1 cellular context compared by ENCODE assay signal in the genomic region with DNA sequence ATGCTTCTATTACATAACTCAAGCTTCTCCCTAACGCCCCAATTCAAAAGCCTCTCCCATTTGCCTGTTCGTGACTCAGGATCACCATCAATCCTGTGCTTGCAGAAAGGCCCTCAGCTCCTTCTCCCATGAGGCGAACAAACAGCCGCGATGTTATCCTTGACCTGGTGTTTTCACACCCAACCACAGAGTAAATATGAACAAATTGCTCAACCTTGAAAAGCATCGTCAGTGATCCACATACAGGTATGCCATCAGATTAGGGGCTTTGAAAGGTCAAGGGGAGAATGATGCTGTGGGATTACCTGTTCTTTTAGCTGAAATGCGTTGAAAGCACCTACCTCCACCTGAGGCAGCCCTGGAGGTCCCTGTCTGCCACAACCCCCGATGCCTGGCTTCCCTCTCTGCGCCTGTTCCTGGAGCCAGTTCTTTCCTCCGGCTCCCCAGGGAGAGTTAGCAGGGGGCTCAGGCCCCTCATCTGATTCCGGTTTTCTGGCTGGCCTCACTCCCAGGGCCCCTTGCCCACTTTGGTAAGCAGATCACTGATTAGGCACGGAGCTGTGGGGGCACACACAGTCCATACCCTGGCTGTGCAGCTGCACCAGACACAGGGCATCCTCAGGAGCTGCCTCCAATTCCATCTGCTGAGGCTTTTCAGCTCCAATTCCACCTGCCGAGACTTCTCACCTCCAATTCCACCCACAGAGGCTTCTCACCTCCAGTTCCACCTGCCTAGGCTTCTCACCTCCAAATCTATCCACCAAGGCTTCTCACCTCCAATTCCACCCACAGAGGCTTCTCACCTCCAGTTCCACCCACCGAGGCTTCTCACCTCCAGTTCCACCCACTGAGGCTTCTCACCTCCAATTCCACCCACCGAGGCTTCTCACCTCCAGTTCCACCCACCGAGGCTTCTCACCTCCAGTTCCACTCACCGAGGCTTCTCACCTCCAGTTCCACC.
TF ChIP-seq lines count a peak whose summit lies in the region.

No MANE protein-coding gene starts in this region.

TF ChIP-seq in HepG2, 621 proteins besides CTCF, POLR2A, EP300 and RAD21 (continued from another document and continues in another):
- peak; percentile 68; the same call in 1 of the 2 replicates for TF ChIP-seq ZNF747 (CRISPR knock-in tag; IDR thresholded peaks at IDR 0.05; ENCODE audit: borderline replicate concordance)
- TF ChIP-seq ZNF280B (CRISPR knock-in tag; IDR thresholded peaks at IDR 0.05; ENCODE audit: borderline replicate concordance), result no peak
- peak; percentile 89; the same call in 1 of the 2 replicates for TF ChIP-seq FOXJ3 (CRISPR knock-in tag; IDR thresholded peaks at IDR 0.05; ENCODE audit: borderline replicate concordance)
- TF ChIP-seq SRSF9 (IDR thresholded peaks at IDR 0.05; ENCODE audit: borderline replicate concordance, insufficient read depth, low read depth, low read length, poor library complexity, severe bottlenecking), result no peak
- no peak for TF ChIP-seq ZNF230 (CRISPR knock-in tag; IDR thresholded peaks at IDR 0.05)
- TF ChIP-seq ZNF225 (CRISPR knock-in tag; IDR thresholded peaks at IDR 0.05), result no peak
- no peak for TF ChIP-seq ZNF260 (CRISPR knock-in tag; IDR thresholded peaks at IDR 0.05; ENCODE audit: borderline replicate concordance, low read depth)
- peak; percentile 55; the same call in 1 of the 2 replicates for TF ChIP-seq POGZ (CRISPR knock-in tag; IDR thresholded peaks at IDR 0.05)
- TF ChIP-seq, protein P1, sequence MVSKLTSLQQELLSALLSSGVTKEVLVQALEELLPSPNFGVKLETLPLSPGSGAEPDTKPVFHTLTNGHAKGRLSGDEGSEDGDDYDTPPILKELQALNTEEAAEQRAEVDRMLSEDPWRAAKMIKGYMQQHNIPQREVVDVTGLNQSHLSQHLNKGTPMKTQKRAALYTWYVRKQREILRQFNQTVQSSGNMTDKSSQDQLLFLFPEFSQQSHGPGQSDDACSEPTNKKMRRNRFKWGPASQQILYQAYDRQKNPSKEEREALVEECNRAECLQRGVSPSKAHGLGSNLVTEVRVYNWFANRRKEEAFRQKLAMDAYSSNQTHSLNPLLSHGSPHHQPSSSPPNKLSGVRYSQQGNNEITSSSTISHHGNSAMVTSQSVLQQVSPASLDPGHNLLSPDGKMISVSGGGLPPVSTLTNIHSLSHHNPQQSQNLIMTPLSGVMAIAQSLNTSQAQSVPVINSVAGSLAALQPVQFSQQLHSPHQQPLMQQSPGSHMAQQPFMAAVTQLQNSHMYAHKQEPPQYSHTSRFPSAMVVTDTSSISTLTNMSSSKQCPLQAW (CRISPR knock-in tag; IDR thresholded peaks at IDR 0.05), result peak; percentile 83; the same call in 1 of the 2 replicates
- TF ChIP-seq, protein P2, sequence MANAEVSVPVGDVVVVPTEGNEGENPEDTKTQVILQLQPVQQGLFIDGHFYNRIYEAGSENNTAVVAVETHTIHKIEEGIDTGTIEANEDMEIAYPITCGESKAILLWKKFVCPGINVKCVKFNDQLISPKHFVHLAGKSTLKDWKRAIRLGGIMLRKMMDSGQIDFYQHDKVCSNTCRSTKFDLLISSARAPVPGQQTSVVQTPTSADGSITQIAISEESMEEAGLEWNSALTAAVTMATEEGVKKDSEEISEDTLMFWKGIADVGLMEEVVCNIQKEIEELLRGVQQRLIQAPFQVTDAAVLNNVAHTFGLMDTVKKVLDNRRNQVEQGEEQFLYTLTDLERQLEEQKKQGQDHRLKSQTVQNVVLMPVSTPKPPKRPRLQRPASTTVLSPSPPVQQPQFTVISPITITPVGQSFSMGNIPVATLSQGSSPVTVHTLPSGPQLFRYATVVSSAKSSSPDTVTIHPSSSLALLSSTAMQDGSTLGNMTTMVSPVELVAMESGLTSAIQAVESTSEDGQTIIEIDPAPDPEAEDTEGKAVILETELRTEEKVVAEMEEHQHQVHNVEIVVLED (CRISPR knock-in tag; IDR thresholded peaks at IDR 0.05; ENCODE audit: borderline replicate concordance), result no peak; the same call in 1 of the 2 replicates
- TF ChIP-seq KLF12 (CRISPR knock-in tag; IDR thresholded peaks at IDR 0.05; ENCODE audit: borderline replicate concordance), result no peak
- peak; percentile 97 for TF ChIP-seq RERE (CRISPR knock-in tag; IDR thresholded peaks at IDR 0.05; ENCODE audit: low read depth)
- no peak for TF ChIP-seq SRY (CRISPR knock-in tag; IDR thresholded peaks at IDR 0.05)
- TF ChIP-seq EZH2 (conservative IDR thresholded peaks at IDR 0.05; ENCODE audit: low read depth, low read length), result no peak
- TF ChIP-seq ZNF746 (CRISPR knock-in tag; IDR thresholded peaks at IDR 0.05), result no peak
- TF ChIP-seq, protein P3, sequence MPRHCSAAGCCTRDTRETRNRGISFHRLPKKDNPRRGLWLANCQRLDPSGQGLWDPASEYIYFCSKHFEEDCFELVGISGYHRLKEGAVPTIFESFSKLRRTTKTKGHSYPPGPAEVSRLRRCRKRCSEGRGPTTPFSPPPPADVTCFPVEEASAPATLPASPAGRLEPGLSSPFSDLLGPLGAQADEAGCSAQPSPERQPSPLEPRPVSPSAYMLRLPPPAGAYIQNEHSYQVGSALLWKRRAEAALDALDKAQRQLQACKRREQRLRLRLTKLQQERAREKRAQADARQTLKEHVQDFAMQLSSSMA (CRISPR knock-in tag; IDR thresholded peaks at IDR 0.05), result no peak
- peak; percentile 96 for TF ChIP-seq RARA (CRISPR knock-in tag; IDR thresholded peaks at IDR 0.05)
- TF ChIP-seq ZNF234 (CRISPR knock-in tag; conservative IDR thresholded peaks at IDR 0.05), result no peak
- peak; percentile 82 for TF ChIP-seq ELF3 (CRISPR knock-in tag; IDR thresholded peaks at IDR 0.05)
- TF ChIP-seq ZBTB43 (CRISPR knock-in tag; conservative IDR thresholded peaks at IDR 0.05), result peak; percentile 83
- peak; percentile 75; the same call in 1 of the 2 replicates for TF ChIP-seq SIX1 (CRISPR knock-in tag; IDR thresholded peaks at IDR 0.05; ENCODE audit: borderline replicate concordance)
- no peak for TF ChIP-seq MATR3 (CRISPR knock-in tag; IDR thresholded peaks at IDR 0.05)
- peak; percentile 93 for TF ChIP-seq ZNF772 (CRISPR knock-in tag; IDR thresholded peaks at IDR 0.05)
- no peak; the same call in 1 of the 2 replicates for TF ChIP-seq EED (CRISPR knock-in tag; IDR thresholded peaks at IDR 0.05)
- TF ChIP-seq ZNF530 (CRISPR knock-in tag; IDR thresholded peaks at IDR 0.05; ENCODE audit: low read depth), result no peak
- no peak for TF ChIP-seq PRDM4 (CRISPR knock-in tag; IDR thresholded peaks at IDR 0.05; ENCODE audit: borderline replicate concordance)
- TF ChIP-seq, protein P4, sequence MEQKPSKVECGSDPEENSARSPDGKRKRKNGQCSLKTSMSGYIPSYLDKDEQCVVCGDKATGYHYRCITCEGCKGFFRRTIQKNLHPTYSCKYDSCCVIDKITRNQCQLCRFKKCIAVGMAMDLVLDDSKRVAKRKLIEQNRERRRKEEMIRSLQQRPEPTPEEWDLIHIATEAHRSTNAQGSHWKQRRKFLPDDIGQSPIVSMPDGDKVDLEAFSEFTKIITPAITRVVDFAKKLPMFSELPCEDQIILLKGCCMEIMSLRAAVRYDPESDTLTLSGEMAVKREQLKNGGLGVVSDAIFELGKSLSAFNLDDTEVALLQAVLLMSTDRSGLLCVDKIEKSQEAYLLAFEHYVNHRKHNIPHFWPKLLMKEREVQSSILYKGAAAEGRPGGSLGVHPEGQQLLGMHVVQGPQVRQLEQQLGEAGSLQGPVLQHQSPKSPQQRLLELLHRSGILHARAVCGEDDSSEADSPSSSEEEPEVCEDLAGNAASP (CRISPR knock-in tag; IDR thresholded peaks at IDR 0.05; ENCODE audit: borderline replicate concordance), result peak; percentile 92
- TF ChIP-seq REL (CRISPR knock-in tag; conservative IDR thresholded peaks at IDR 0.05), result no peak
- TF ChIP-seq TERF1 (CRISPR knock-in tag; IDR thresholded peaks at IDR 0.05), result no peak
- TF ChIP-seq CREB1 (IDR thresholded peaks at IDR 0.05), result 0 out of 2 replicates have a peak, but pooled peaks have one; percentile 32
- TF ChIP-seq CREB1 (CRISPR knock-in tag; IDR thresholded peaks at IDR 0.05), result peak; percentile 60; the same call in 1 of the 2 replicates
- no peak for TF ChIP-seq ZBTB26 (CRISPR knock-in tag; IDR thresholded peaks at IDR 0.05; ENCODE audit: borderline replicate concordance)
